In genomic region chr4:139018971-139019758, GRCh38 we compare ENCODE assay signal across 11 cellular contexts.
A peak's percentile ranks its signal among the peaks of the same experiment; 100 is the strongest.
DNase-seq lines count a peak whose midpoint lies in the region; ATAC-seq lines count a peak whose summit lies in the region.
"Had no signal": no experiment of that assay in that cellular context is flagged by ENCODE, and none has a peak within 500 bp of the region (broad histone marks: within the 10 kb centered on the region; RNA-seq: fewer than 3 reads in every experiment).

No MANE protein-coding gene starts in this region.

- H3K9me3 ChIP-seq in HUES6 (ENCODE audit: control insufficient read depth, insufficient read depth, low read depth, low read length) (no peaks in the 10 kb centered on the region), iPS-20b (ENCODE audit: insufficient read depth, low read depth, low read length) (no peaks in the 10 kb centered on the region)

- H3K27me3 ChIP-seq in HUES6 (ENCODE audit: control insufficient read depth, insufficient read depth, low read length) (no peaks in the 10 kb centered on the region), iPS-20b (ENCODE audit: insufficient read depth, low read length) (peaks cover 7% of the 10 kb centered on the region; the same call in 1 of the 2 replicates)

- no peak overlapping the region for H3K27ac ChIP-seq in HUES6 (ENCODE audit: low read depth, low read length)
- H3K27ac ChIP-seq in iPS-20b (ENCODE audit: low read length), result no peak overlapping the region

- no peaks in the 10 kb centered on the region for H3K9me3 Mint-ChIP-seq in activated naive CD8-positive, alpha-beta T cell (ENCODE audit: low read depth)
- no peaks in the 10 kb centered on the region for H3K9me3 Mint-ChIP-seq in effector memory CD8-positive, alpha-beta T cell

- ATAC-seq in HG03469 (IDR thresholded peaks at IDR 0.05; ENCODE audit: unreplicated experiment), result no peak
- ATAC-seq in effector memory CD8-positive, alpha-beta T cell (replicated peaks), result no peak
- no peak for ATAC-seq in HG03095 (IDR thresholded peaks at IDR 0.05; ENCODE audit: unreplicated experiment)
- ATAC-seq in HG02870 (IDR thresholded peaks at IDR 0.05; ENCODE audit: unreplicated experiment), result no peak

- peak overlapping the region; percentile 54 for H3K9ac ChIP-seq in HUES6 (ENCODE audit: low read length)
- H3K9ac ChIP-seq in iPS-20b (ENCODE audit: low read depth, low read length), result peak overlapping the region; percentile 21; the same call in 1 of the 2 replicates

- peak; percentile 57 for DNase-seq in AG20443 (ENCODE audit: low spot score)
- DNase-seq in effector memory CD8-positive, alpha-beta T cell, result no peak
- DNase-seq: activated CD4-positive, CD25-positive, alpha-beta regulatory T cell; kidney; RPMI8226 had no signal

- H3K36me3 ChIP-seq in HUES6 (ENCODE audit: control insufficient read depth, insufficient read depth, low read length) (peaks cover 16% of the 10 kb centered on the region; the same call in 1 of the 2 replicates), iPS-20b (ENCODE audit: insufficient read depth, low read depth, low read length) (peaks cover 6% of the 10 kb centered on the region; the same call in 1 of the 2 replicates)

- no peak overlapping the region for H3K27ac Mint-ChIP-seq in activated naive CD8-positive, alpha-beta T cell
- peak overlapping the region in 1 of 2 donors; percentile 44 for H3K27ac Mint-ChIP-seq in effector memory CD8-positive, alpha-beta T cell

- peak overlapping the region; percentile 69 for H3K4me3 Mint-ChIP-seq in activated naive CD8-positive, alpha-beta T cell
- H3K4me3 Mint-ChIP-seq in effector memory CD8-positive, alpha-beta T cell, result no peak overlapping the region

- no peaks in the 10 kb centered on the region for H3K27me3 Mint-ChIP-seq in activated naive CD8-positive, alpha-beta T cell
- no peaks in the 10 kb centered on the region for H3K27me3 Mint-ChIP-seq in effector memory CD8-positive, alpha-beta T cell

- H3K4me3 ChIP-seq in HUES6 (ENCODE audit: low read depth, low read length) (peak overlapping the region; percentile 89), iPS-20b (ENCODE audit: low read length) (peak overlapping the region; percentile 51)

- H3K4me1 ChIP-seq in HUES6 (ENCODE audit: control insufficient read depth, insufficient read depth, low read length), result peaks cover 49% of the 10 kb centered on the region
- peaks cover 43% of the 10 kb centered on the region for H3K4me1 ChIP-seq in iPS-20b (ENCODE audit: insufficient read depth, low read length)

- H3K4me1 Mint-ChIP-seq in activated naive CD8-positive, alpha-beta T cell (ENCODE audit: low read depth), result peaks cover 42% of the 10 kb centered on the region
- peaks cover 14 to 16% of the 10 kb centered on the region in 2 donors for H3K4me1 Mint-ChIP-seq in effector memory CD8-positive, alpha-beta T cell (ENCODE audit: low read depth in 2 of 2)

- H3K36me3 Mint-ChIP-seq in activated naive CD8-positive, alpha-beta T cell, result peaks cover 4% of the 10 kb centered on the region
- peaks cover 23% of the 10 kb centered on the region for H3K36me3 Mint-ChIP-seq in effector memory CD8-positive, alpha-beta T cell (ENCODE audit: insufficient read depth)
